ENCODE assay signal across 30 cellular contexts in genomic region chr10:100291356-100291755, GRCh38. TPM values are rescaled to one million over a fixed set of nuclear protein-coding genes. Genes with fewer than 3 reads are reported as not detected.
DNase-seq lines count a peak whose midpoint lies in the region; FAIRE-seq and TF ChIP-seq lines count a peak whose summit lies in the region.
"Had no signal": no experiment of that assay in that cellular context is flagged by ENCODE, and none has a peak within 500 bp of the region (broad histone marks: within the 10 kb centered on the region; RNA-seq: fewer than 3 reads in every experiment).

No MANE protein-coding gene starts in this region.

- no peaks in the 10 kb centered on the region for H3K79me2 ChIP-seq in H1 (ENCODE audit: control insufficient read depth in 1 of 2, insufficient read depth in 2 of 2, low read length in 2 of 2)

- H2BK15ac ChIP-seq in H1 (ENCODE audit: low read length), result no peak overlapping the region

- peaks cover 18% of the 10 kb centered on the region for H3K27me3 Mint-ChIP-seq in activated T-helper 1 cell treated with anti-CD3 and anti-CD28 coated beads, Interleukin-12 subunit alpha, Interleukin-12 subunit beta, Interleukin-2, Interleukin-4 antibody, amounts not matched to agents 30 ng/mL and 10 ng/mL and 1 ng/mL, durations not matched to agents 14 hours and 24 hours and 36 hours (ENCODE audit: insufficient read depth)

- H3K9ac ChIP-seq in H1 (replicated peaks in 1 of 4; ENCODE audit: extremely low read depth in 1 of 4, low read depth in 3 of 4, low read length in 3 of 4), result no peak overlapping the region

- H3K4me1 ChIP-seq in H1 (replicated peaks in 1 of 4; ENCODE audit: control insufficient read depth in 3 of 4, insufficient read depth in 4 of 4, low read length in 3 of 4), result peaks cover 0 to 5% (median 2%) of the 10 kb centered on the region in 4 experiments; a peak in 3 of 7 replicates
- H3K4me1 ChIP-seq in spleen, result peaks cover 0 to 27% (median 6%) of the 10 kb centered on the region in 6 donors
- H3K4me1 ChIP-seq in vagina, result no peaks in the 10 kb centered on the region

- 79% methylated on average over 3 of the region's 3 CpGs; no CpG with 5 or more reads in 1 of the 2 experiments for WGBS in H1 (ENCODE audit: extremely low coverage in 1 of 2, insufficient coverage in 1 of 2, insufficient read length in 1 of 2, insufficient replicate concordance in 2 of 2, low coverage in 1 of 2, low lambda C conversion rate in 2 of 2, missing lambda C conversion rate in 1 of 2), 2 experiments
- WGBS in spleen, 5 donors, result 41 to 75% (median 51%) methylated on average over 3 of the region's 3 CpGs

- no peaks in the 10 kb centered on the region for H3K27me3 ChIP-seq in H1 (replicated peaks in 1 of 4; ENCODE audit: control insufficient read depth in 3 of 4, extremely low read depth in 1 of 4, insufficient read depth in 3 of 4, low read length in 3 of 4)
- peaks cover 0 to 29% (median 5%) of the 10 kb centered on the region in 7 donors for H3K27me3 ChIP-seq in spleen (replicated peaks in 1 of 7)
- no peaks in the 10 kb centered on the region for H3K27me3 ChIP-seq in vagina

- TF ChIP-seq EP300 in H1 (IDR thresholded peaks at IDR 0.05; ENCODE audit: borderline replicate concordance in 1 of 2, low read depth in 2 of 2, low read length in 2 of 2), result no peak

- TF ChIP-seq RAD21 in H1 (IDR thresholded peaks at IDR 0.05 in 1 of 2, conservative IDR thresholded peaks at IDR 0.05 in 1 of 2; ENCODE audit: low read depth in 2 of 2, low read length in 2 of 2), result no peak

- no peak overlapping the region for H2AFZ ChIP-seq in H1 (ENCODE audit: low read length)

- no peak for TF ChIP-seq POLR2A in H1 (IDR thresholded peaks at IDR 0.05; ENCODE audit: control extremely low read depth in 1 of 2, low read depth in 2 of 2, low read length in 2 of 2)
- TF ChIP-seq POLR2A in spleen (IDR thresholded peaks at IDR 0.05), result no peak
- TF ChIP-seq POLR2A in vagina (IDR thresholded peaks at IDR 0.05), result no peak

- H3K27ac ChIP-seq in H1 (ENCODE audit: low read depth, low read length) (no peak overlapping the region), spleen (peak overlapping the region in 6 of 8 donors; percentile 20 to 77 (median 54)), vagina (no peak overlapping the region)
- H3K27ac ChIP-seq: C4-2B had no signal

- no peaks in the 10 kb centered on the region for H4K20me1 ChIP-seq in H1 (replicated peaks in 1 of 2; ENCODE audit: control insufficient read depth in 1 of 2, insufficient read depth in 2 of 2, low read length in 2 of 2)

- peaks cover 12% of the 10 kb centered on the region for H3K4me1 Mint-ChIP-seq in activated T-helper 1 cell treated with anti-CD3 and anti-CD28 coated beads, Interleukin-12 subunit alpha, Interleukin-12 subunit beta, Interleukin-2, Interleukin-4 antibody, amounts not matched to agents 30 ng/mL and 10 ng/mL and 1 ng/mL, durations not matched to agents 14 hours and 24 hours and 36 hours (ENCODE audit: low read depth)

- POLR2A ChIA-PET in H1 (lab: Charles Lee; ENCODE audit: partially characterized antibody), result interaction anchor here (0.6 to 1.1 kb wide), 2 partner anchors 13 to 85 kb away, joined by 3 to 4 read pairs; no protein-coding TSS in a partner anchor

- no peak overlapping the region for H3K18ac ChIP-seq in H1 (ENCODE audit: extremely low read depth, low read length)

- no peaks in the 10 kb centered on the region for H3K9me3 Mint-ChIP-seq in activated T-helper 1 cell treated with anti-CD3 and anti-CD28 coated beads, Interleukin-12 subunit alpha, Interleukin-12 subunit beta, Interleukin-2, Interleukin-4 antibody, amounts not matched to agents 30 ng/mL and 10 ng/mL and 1 ng/mL, durations not matched to agents 14 hours and 24 hours and 36 hours
- H3K9me3 Mint-ChIP-seq: activated naive CD8-positive, alpha-beta T cell treated with anti-CD3 and anti-CD28 coated beads, Interleukin-2, amount 50 U/mL, for 24 hours; HFFc6; natural killer cell; stimulated activated naive CD8-positive, alpha-beta T cell treated with anti-CD3 and anti-CD28 coated beads, Interleukin-15, Interleukin-2, amounts not matched to agents 100 ng/mL and 50 ng/mL, for 24 hours; T-helper 1 cell treated with Interleukin-12 subunit alpha and Interleukin-12 subunit beta and Interleukin-4 antibody, amounts not matched to agents 30 μg/mL and 1 μg/mL, for 36 hours had no signal

- H2BK120ac ChIP-seq in H1 (replicated peaks; ENCODE audit: low read depth, low read length), result no peak overlapping the region

- H3K36me3 ChIP-seq in H1 (ENCODE audit: control insufficient read depth in 2 of 4, insufficient read depth in 4 of 4, low read length in 3 of 4) (no peaks in the 10 kb centered on the region), spleen (no peaks in the 10 kb centered on the region), vagina (no peaks in the 10 kb centered on the region)

- H3K4me2 ChIP-seq in H1 (ENCODE audit: insufficient read depth in 1 of 2, low read depth in 2 of 2, low read length in 2 of 2), result no peak overlapping the region

- H3K4me3 ChIP-seq in H1 (ENCODE audit: extremely low read depth in 1 of 4, insufficient read depth in 2 of 4, low read depth in 3 of 4, low read length in 4 of 4) (no peak overlapping the region), spleen (no peak overlapping the region), foreskin fibroblast (ENCODE audit: low read depth in 1 of 2, low read length in 2 of 2) (no peak overlapping the region), vagina (no peak overlapping the region)
- H3K4me3 ChIP-seq: GM12878 had no signal

- no peak overlapping the region for H3K27ac Mint-ChIP-seq in activated T-helper 1 cell treated with anti-CD3 and anti-CD28 coated beads, Interleukin-12 subunit alpha, Interleukin-12 subunit beta, Interleukin-2, Interleukin-4 antibody, amounts not matched to agents 30 ng/mL and 10 ng/mL and 1 ng/mL, durations not matched to agents 14 hours and 24 hours and 36 hours
- H3K27ac Mint-ChIP-seq: activated CD8-positive, alpha-beta T cell treated with anti-CD3 and anti-CD28 coated beads, Interleukin-2, amount 10 ng/mL, durations not matched to agents 7 days and 5 days; activated naive CD8-positive, alpha-beta T cell treated with anti-CD3 and anti-CD28 coated beads, Interleukin-2, amount 50 U/mL, for 24 hours; HFFc6; natural killer cell; stimulated activated naive CD8-positive, alpha-beta T cell treated with anti-CD3 and anti-CD28 coated beads, Interleukin-15, Interleukin-2, amounts not matched to agents 100 ng/mL and 50 ng/mL, for 24 hours; T-helper 1 cell treated with Interleukin-12 subunit alpha and Interleukin-12 subunit beta and Interleukin-4 antibody, amounts not matched to agents 30 μg/mL and 1 μg/mL, for 36 hours had no signal

- intact Hi-C loops in spleen (cut with DNase I; ENCODE audit: low total_unique reads), result no loop called here
- intact Hi-C loops in activated T-helper 1 cell treated with anti-CD3 and anti-CD28 coated beads, Interleukin-12 subunit alpha, Interleukin-12 subunit beta, Interleukin-2, Interleukin-4 antibody, amounts not matched to agents 30 ng/mL and 10 ng/mL and 1 ng/mL, durations not matched to agents 14 hours and 24 hours and 36 hours (cut with micrococcal nuclease), result no loop called here
- intact Hi-C loops in vagina (cut with DNase I), result no loop called here

- no peaks in the 10 kb centered on the region for H3K79me1 ChIP-seq in H1 (ENCODE audit: low read depth, low read length)

- no peak overlapping the region for H2AK5ac ChIP-seq in H1 (ENCODE audit: low read depth, low read length)

- no peak overlapping the region for H2BK20ac ChIP-seq in H1 (ENCODE audit: low read length)

- no peak overlapping the region for H4K8ac ChIP-seq in H1 (ENCODE audit: extremely low read depth, insufficient read depth, low read length)

- H4K91ac ChIP-seq in H1 (replicated peaks; ENCODE audit: insufficient read length, low read length), result no peak overlapping the region

- DNase-seq in EH (ENCODE audit: low read depth) (peak; percentile 3), NOMO-1 treated with DMSO at 0.1 percent for 48 hours (lab: John Stamatoyannopoulos, UW; ENCODE audit: unreplicated experiment) (peak; percentile 85), H1 (ENCODE audit: low read depth in 1 of 2, low spot score in 2 of 2) (no peak), spleen (no peak), amniotic stem cell (lab: John Stamatoyannopoulos, UW) (no peak), foreskin fibroblast (no peak), vagina (ENCODE audit: extremely low spot score in 2 of 2) (no peak)
- DNase-seq in activated T-helper 1 cell treated with anti-CD3 and anti-CD28 coated beads, Interleukin-12 subunit alpha, Interleukin-12 subunit beta, Interleukin-2, Interleukin-4 antibody, amounts not matched to agents 30 ng/mL and 10 ng/mL and 1 ng/mL, durations not matched to agents 14 hours and 24 hours and 36 hours (ENCODE audit: low spot score), result no peak
- DNase-seq: activated CD8-positive, alpha-beta T cell treated with anti-CD3 and anti-CD28 coated beads, Interleukin-2, amount 10 ng/mL, durations not matched to agents 7 days and 5 days; activated effector memory CD4-positive, alpha-beta T cell treated with anti-CD3 and anti-CD28 coated beads, Interleukin-2, amount 50 U/mL, for 16 hours; activated naive CD8-positive, alpha-beta T cell treated with anti-CD3 and anti-CD28 coated beads, Interleukin-2, amount 50 U/mL, for 24 hours; Calu3; central memory CD4-positive, alpha-beta T cell; HFFc6; Karpas-422; left ventricle myocardium superior; natural killer cell; NCI-H1092 treated with DMSO at 0.1 percent for 48 hours; NCI-H187 treated with DMSO at 0.1 percent for 48 hours; NCI-H526 had no signal

- H3K56ac ChIP-seq in H1 (replicated peaks; ENCODE audit: insufficient read length, low read depth, low read length), result no peak overlapping the region

- H3K4ac ChIP-seq in H1 (replicated peaks; ENCODE audit: insufficient read length, low read depth, low read length), result no peak overlapping the region

- peaks cover 3% of the 10 kb centered on the region for H3K23me2 ChIP-seq in H1 (ENCODE audit: low read depth, low read length)

- CTCF ChIA-PET in H1 (lab: Charles Lee; ENCODE audit: partially characterized antibody), result interaction anchor here (1.1 to 1.5 kb wide), 3 partner anchors 138 to 227 kb away, joined by 3 to 4 read pairs (median 4); no protein-coding TSS in a partner anchor

- 0 out of 2 replicates have a peak overlapping the region, but pooled peaks have one; percentile 12 for H2BK12ac ChIP-seq in H1 (ENCODE audit: low read depth, low read length)

- H4K5ac ChIP-seq in H1 (ENCODE audit: insufficient read length, low read depth, low read length), result no peak overlapping the region

- no peak overlapping the region for H3K4me3 Mint-ChIP-seq in activated T-helper 1 cell treated with anti-CD3 and anti-CD28 coated beads, Interleukin-12 subunit alpha, Interleukin-12 subunit beta, Interleukin-2, Interleukin-4 antibody, amounts not matched to agents 30 ng/mL and 10 ng/mL and 1 ng/mL, durations not matched to agents 14 hours and 24 hours and 36 hours
- H3K4me3 Mint-ChIP-seq: activated CD8-positive, alpha-beta T cell treated with anti-CD3 and anti-CD28 coated beads, Interleukin-2, amount 10 ng/mL, durations not matched to agents 7 days and 5 days; activated naive CD8-positive, alpha-beta T cell treated with anti-CD3 and anti-CD28 coated beads, Interleukin-2, amount 50 U/mL, for 24 hours; HFFc6; natural killer cell; stimulated activated naive CD8-positive, alpha-beta T cell treated with anti-CD3 and anti-CD28 coated beads, Interleukin-15, Interleukin-2, amounts not matched to agents 100 ng/mL and 50 ng/mL, for 24 hours; T-helper 1 cell treated with Interleukin-12 subunit alpha and Interleukin-12 subunit beta and Interleukin-4 antibody, amounts not matched to agents 30 μg/mL and 1 μg/mL, for 36 hours had no signal

- no peak overlapping the region for H2BK5ac ChIP-seq in H1 (ENCODE audit: low read depth, low read length)

- no peak overlapping the region for H3K23ac ChIP-seq in H1 (ENCODE audit: insufficient read length)

- TF ChIP-seq CTCF in H1 (IDR thresholded peaks at IDR 0.05; ENCODE audit: control extremely low read depth in 1 of 3, insufficient read depth in 1 of 3, low read depth in 1 of 3, low read length in 3 of 3) (no peak), spleen (IDR thresholded peaks at IDR 0.05 in 8 of 11, conservative IDR thresholded peaks at IDR 0.05 in 3 of 11) (no peak), foreskin fibroblast (IDR thresholded peaks at IDR 0.05; ENCODE audit: low read depth, low read length) (no peak), vagina (IDR thresholded peaks at IDR 0.05) (no peak)

- FAIRE-seq in H1 (lab: Jason Lieb, UNC), result no peak
- FAIRE-seq: GM12878, islet of Langerhans had no signal

- no peaks in the 10 kb centered on the region for H3K36me3 Mint-ChIP-seq in activated T-helper 1 cell treated with anti-CD3 and anti-CD28 coated beads, Interleukin-12 subunit alpha, Interleukin-12 subunit beta, Interleukin-2, Interleukin-4 antibody, amounts not matched to agents 30 ng/mL and 10 ng/mL and 1 ng/mL, durations not matched to agents 14 hours and 24 hours and 36 hours (ENCODE audit: low read depth)
- H3K36me3 Mint-ChIP-seq: natural killer cell had no signal

- H3K9me3 ChIP-seq in H1 (ENCODE audit: insufficient read depth in 2 of 2, low read depth in 1 of 2, low read length in 1 of 2), result no peaks in the 10 kb centered on the region
- H3K9me3 ChIP-seq in spleen, result no peaks in the 10 kb centered on the region
- no peaks in the 10 kb centered on the region for H3K9me3 ChIP-seq in vagina

- H3K14ac ChIP-seq in H1 (ENCODE audit: insufficient read length), result no peak overlapping the region

RNA-seq across cellular contexts. Expression of gene BLOC1S2, which starts 4.9 kb away (rescaled TPM):
- total RNA-seq in H1 (2021; fragmentation: NEBNext Ultra II Directional; extraction: Animal tissue kit (Norgen Biotek cat#: 25700)), result 46.5 and 50.6 TPM in 2 replicates
- polyA plus RNA-seq in H1 (2011; rRNA removed) (13.4 and 25.1 TPM in 2 replicates), spleen (10 to 100 TPM; 81.7 to 96.1 (median 92.5) TPM)
- polyA plus RNA-seq in H1 (2011; cell fraction: cytosol; rRNA removed), result 39.6 TPM
- 16.9 TPM for polyA plus RNA-seq in H1 (2011; cell fraction: nucleus; rRNA removed)
- 43.8 to 59.5 TPM (median 48.3 TPM) in 4 replicates for polyA plus RNA-seq in H1 (2012, experiment 1 of 2)
- 8.6 TPM for polyA plus RNA-seq in H1 (2012, experiment 2 of 2)
- polyA plus RNA-seq in H1 (2013, experiment 1 of 2), result 53.1 TPM
- polyA plus RNA-seq in H1 (2013, experiment 2 of 2), result 58.3 TPM
- 6.0 and 14.4 TPM in 2 replicates for polyA minus RNA-seq in H1 (2011; rRNA and poly(A)+ RNA removed)
- polyA minus RNA-seq in H1 (2011; cell fraction: cytosol; rRNA and poly(A)+ RNA removed), result 10.1 TPM
- polyA minus RNA-seq in H1 (2011; cell fraction: nucleus; rRNA and poly(A)+ RNA removed), result 12.1 TPM
- total RNA-seq in spleen (10 to 100 TPM; 45.0 to 54.4 (median 50.1) TPM), vagina (10.1 TPM)
- total RNA-seq in activated T-helper 1 cell treated with anti-CD3 and anti-CD28 coated beads, Interleukin-12 subunit alpha, Interleukin-12 subunit beta, Interleukin-2, Interleukin-4 antibody, amounts not matched to agents 30 ng/mL and 10 ng/mL and 1 ng/mL, durations not matched to agents 14 hours and 24 hours and 36 hours, result 65.7 and 66.5 TPM in 2 replicates

RNA-seq across cellular contexts. Expression of gene CWF19L1, which starts 23.9 kb away (rescaled TPM):
- 29.9 and 30.1 TPM in 2 replicates for total RNA-seq in H1 (2021; fragmentation: NEBNext Ultra II Directional; extraction: Animal tissue kit (Norgen Biotek cat#: 25700))
- 8.2 and 11.1 TPM in 2 replicates for polyA plus RNA-seq in H1 (2011; rRNA removed)
- polyA plus RNA-seq in H1 (2011; cell fraction: cytosol; rRNA removed), result 12.7 TPM
- polyA plus RNA-seq in H1 (2011; cell fraction: nucleus; rRNA removed), result 14.4 TPM
- 19.3 to 26.5 TPM (median 21.4 TPM) in 4 replicates for polyA plus RNA-seq in H1 (2012, experiment 1 of 2)
- polyA plus RNA-seq in H1 (2012, experiment 2 of 2), result 20.6 TPM
- polyA plus RNA-seq in H1 (2013, experiment 1 of 2), result 19.0 TPM
- polyA plus RNA-seq in H1 (2013, experiment 2 of 2), result 17.6 TPM
- 26.9 and 32.7 TPM in 2 replicates for polyA minus RNA-seq in H1 (2011; rRNA and poly(A)+ RNA removed)
- polyA minus RNA-seq in H1 (2011; cell fraction: cytosol; rRNA and poly(A)+ RNA removed), result 12.6 TPM
- polyA minus RNA-seq in H1 (2011; cell fraction: nucleus; rRNA and poly(A)+ RNA removed), result 13.0 TPM
- 10 to 100 TPM; 17.8 to 42.1 (median 30.0) TPM for total RNA-seq in spleen
- 10 to 100 TPM; 22.2 to 36.5 (median 23.6) TPM for polyA plus RNA-seq in spleen
- total RNA-seq in activated T-helper 1 cell treated with anti-CD3 and anti-CD28 coated beads, Interleukin-12 subunit alpha, Interleukin-12 subunit beta, Interleukin-2, Interleukin-4 antibody, amounts not matched to agents 30 ng/mL and 10 ng/mL and 1 ng/mL, durations not matched to agents 14 hours and 24 hours and 36 hours, result 37.3 and 42.6 TPM in 2 replicates
- total RNA-seq in vagina, result 13.3 TPM

RNA-seq across cellular contexts. Expression of gene PKD2L1, which starts 38.7 kb away (rescaled TPM):
- total RNA-seq in H1 (2021; fragmentation: NEBNext Ultra II Directional; extraction: Animal tissue kit (Norgen Biotek cat#: 25700)), result 0.17 and 0.20 TPM in 2 replicates
- polyA plus RNA-seq in H1 (2011; rRNA removed) (0.20 and 0.33 TPM in 2 replicates), spleen (1 to 10 TPM; 2.2 to 4.8 (median 3.3) TPM)
- 0.26 TPM for polyA plus RNA-seq in H1 (2011; cell fraction: cytosol; rRNA removed)
- polyA plus RNA-seq in H1 (2011; cell fraction: nucleus; rRNA removed), result 0.20 TPM
- 0.42 to 0.64 TPM (median 0.56 TPM) in 4 replicates for polyA plus RNA-seq in H1 (2012, experiment 1 of 2)
- not detected for polyA plus RNA-seq in H1 (2012, experiment 2 of 2)
- polyA plus RNA-seq in H1 (2013, experiment 1 of 2), result 0.16 TPM
- polyA plus RNA-seq in H1 (2013, experiment 2 of 2), result 0.17 TPM
- polyA minus RNA-seq in H1 (2011; rRNA and poly(A)+ RNA removed), result 0.22 TPM in 1 of 2 replicates, not detected in the other
- polyA minus RNA-seq in H1 (2011; cell fraction: cytosol; rRNA and poly(A)+ RNA removed), result not detected
- polyA minus RNA-seq in H1 (2011; cell fraction: nucleus; rRNA and poly(A)+ RNA removed), result not detected
- total RNA-seq in spleen (1 to 10 TPM in 6 of 7 donors, not detected in 1; 3.0 to 8.7 (median 4.2) TPM), vagina (not detected)
- not detected in 2 replicates for total RNA-seq in activated T-helper 1 cell treated with anti-CD3 and anti-CD28 coated beads, Interleukin-12 subunit alpha, Interleukin-12 subunit beta, Interleukin-2, Interleukin-4 antibody, amounts not matched to agents 30 ng/mL and 10 ng/mL and 1 ng/mL, durations not matched to agents 14 hours and 24 hours and 36 hours
- total RNA-seq: Calu3, dermis microvascular lymphatic vessel endothelial cell, fibroblast of lung, glomerular endothelial cell, HFFc6, left ventricle myocardium superior, natural killer cell, RPMI7951, SK-MEL-5 had no signal
- polyA plus RNA-seq: fibroblast of lung had no signal

RNA-seq across cellular contexts. Expression of gene SCD, which starts 55.7 kb away (rescaled TPM):
- 604 and 621 TPM in 2 replicates for total RNA-seq in H1 (2021; fragmentation: NEBNext Ultra II Directional; extraction: Animal tissue kit (Norgen Biotek cat#: 25700))
- polyA plus RNA-seq in H1 (2011; rRNA removed), result 372 and 397 TPM in 2 replicates
- polyA plus RNA-seq in H1 (2011; cell fraction: cytosol; rRNA removed), result 289 TPM
- 214 TPM for polyA plus RNA-seq in H1 (2011; cell fraction: nucleus; rRNA removed)
- polyA plus RNA-seq in H1 (2012, experiment 1 of 2), result 318 to 453 TPM (median 393 TPM) in 4 replicates
- 219 TPM for polyA plus RNA-seq in H1 (2012, experiment 2 of 2)
- 934 TPM for polyA plus RNA-seq in H1 (2013, experiment 1 of 2)
- polyA plus RNA-seq in H1 (2013, experiment 2 of 2), result 1,101 TPM
- 618 and 631 TPM in 2 replicates for polyA minus RNA-seq in H1 (2011; rRNA and poly(A)+ RNA removed)
- polyA minus RNA-seq in H1 (2011; cell fraction: cytosol; rRNA and poly(A)+ RNA removed), result 331 TPM
- 203 TPM for polyA minus RNA-seq in H1 (2011; cell fraction: nucleus; rRNA and poly(A)+ RNA removed)
- 10 to 100 TPM; 21.0 to 56.3 (median 40.1) TPM for total RNA-seq in spleen
- 1 to 10 TPM; 2.1 to 8.3 (median 5.9) TPM for polyA plus RNA-seq in spleen
- total RNA-seq in activated T-helper 1 cell treated with anti-CD3 and anti-CD28 coated beads, Interleukin-12 subunit alpha, Interleukin-12 subunit beta, Interleukin-2, Interleukin-4 antibody, amounts not matched to agents 30 ng/mL and 10 ng/mL and 1 ng/mL, durations not matched to agents 14 hours and 24 hours and 36 hours, result 194 TPM in 2 replicates
- total RNA-seq in vagina, result 42.7 TPM

Comparison
In these comparisons a context has a peak if more than half of its experiments do, and no peak if none do; other contexts are left out.
1. DNase-seq: peak in EH (single experiment) and NOMO-1 treated with DMSO at 0.1 percent for 48 hours (single experiment); none in H1 (0 of 2), spleen (single experiment), amniotic stem cell (single experiment), foreskin fibroblast (0 of 2), activated T-helper 1 cell treated with anti-CD3 and anti-CD28 coated beads, Interleukin-12 subunit alpha, Interleukin-12 subunit beta, Interleukin-2, Interleukin-4 antibody, amounts not matched to agents 30 ng/mL and 10 ng/mL and 1 ng/mL, durations not matched to agents 14 hours and 24 hours and 36 hours (single experiment) and vagina (0 of 2).
2. H3K27ac ChIP-seq: peak in spleen (6 of 8); none in H1 (single experiment) and vagina (single experiment).